Comparison of ENCODE assay signal across 25 cellular contexts in genomic region chr1:22234631-22235030, GRCh38.
"Had no signal": no experiment of that assay in that cellular context is flagged by ENCODE, and none has a peak within 500 bp of the region (broad histone marks: within the 10 kb centered on the region; RNA-seq: fewer than 3 reads in every experiment).

No MANE protein-coding gene starts in this region.

- DNase-seq: activated B cell treated with CpG ODN at 0.5 μM for 24 hours; activated CD4-positive, alpha-beta memory T cell treated with anti-CD3 and anti-CD28 coated beads for 36 hours; activated CD4-positive, alpha-beta T cell treated with anti-CD3 and anti-CD28 coated beads for 1 hour; activated CD4-positive, alpha-beta T cell treated with anti-CD3 and anti-CD28 coated beads, Interleukin-2, amount 10 ng/mL, durations not matched to agents 7 days and 5 days; activated CD8-positive, alpha-beta memory T cell treated with anti-CD3 and anti-CD28 coated beads for 24 hours; activated effector memory CD4-positive, alpha-beta T cell treated with anti-CD3 and anti-CD28 coated beads, Interleukin-2, amount 50 U/mL, for 16 hours; activated naive CD4-positive, alpha-beta T cell treated with Interleukin-2 at 50 U/mL for 16 hours; activated naive CD8-positive, alpha-beta T cell treated with anti-CD3 and anti-CD28 coated beads, Interleukin-2, amount 50 U/mL, for 24 hours; activated T-cell treated with anti-CD3 and anti-CD28 coated beads, Interleukin-2, amount 50 U/mL, for 4 hours; amniotic stem cell; body of pancreas; cerebellar nuclear complex; Kasumi-1; KBM-7; NCI-H1105 treated with DMSO at 0.1 percent for 48 hours; NCI-H1436 treated with DMSO at 0.1 percent for 48 hours; NCI-H1930; NCI-H345; NCI-H524; Peyer's patch; SIG-M5; T-helper 17 cell; T-helper 9 cell had no signal

- H3K36me3 ChIP-seq: ascending aorta, cardiac muscle cell, Peyer's patch had no signal

- H3K4me1 ChIP-seq: ascending aorta, body of pancreas had no signal

- H3K27ac ChIP-seq: ascending aorta, body of pancreas, cardiac muscle cell, Peyer's patch had no signal

- H3K9me3 ChIP-seq: ascending aorta, body of pancreas, Peyer's patch had no signal

- H3K27me3 ChIP-seq: ascending aorta, body of pancreas, Peyer's patch had no signal

- H3K4me3 ChIP-seq: ascending aorta, body of pancreas, cardiac muscle cell, Peyer's patch had no signal
